In genomic region chr3:112687214-112687613, GRCh38 we compare ENCODE assay signal across 2 cellular contexts.
TF ChIP-seq lines count a peak whose summit lies in the region.

No MANE protein-coding gene starts in this region.

TF ChIP-seq in SK-N-SH, 30 proteins besides CTCF, POLR2A, EP300 and RAD21 (continued from another document):
- TF ChIP-seq REST (IDR thresholded peaks at IDR 0.05; ENCODE audit: low read depth, low read length) (no peak), MAX (IDR thresholded peaks at IDR 0.05; ENCODE audit: low read depth) (no peak), GATA2 (CRISPR knock-in tag; IDR thresholded peaks at IDR 0.05) (no peak), USF2 (IDR thresholded peaks at IDR 0.05; ENCODE audit: borderline replicate concordance, low read depth, low read length) (no peak), FOXM1 (IDR thresholded peaks at IDR 0.05; ENCODE audit: low read depth) (no peak), TEAD4 (IDR thresholded peaks at IDR 0.05; ENCODE audit: borderline replicate concordance, insufficient read depth) (no peak), ELF1 (IDR thresholded peaks at IDR 0.05) (no peak), JUND (IDR thresholded peaks at IDR 0.05) (no peak), TCF12 (IDR thresholded peaks at IDR 0.05) (no peak)

TF ChIP-seq in SK-N-SH treated with all-trans-retinoic acid at 6 μM for 48 hours, 23 proteins besides CTCF, POLR2A, EP300 and RAD21 (continued from another document):
- TF ChIP-seq PATZ1 (CRISPR knock-in tag; IDR thresholded peaks at IDR 0.05; ENCODE audit: borderline replicate concordance) (no peak), POU6F1 (CRISPR knock-in tag; IDR thresholded peaks at IDR 0.05; ENCODE audit: borderline replicate concordance, low read depth) (no peak), ZFP3 (CRISPR knock-in tag; IDR thresholded peaks at IDR 0.05) (no peak), PPARA (CRISPR knock-in tag; IDR thresholded peaks at IDR 0.05; ENCODE audit: borderline replicate concordance) (no peak), ESRRG (CRISPR knock-in tag; IDR thresholded peaks at IDR 0.05) (no peak), CREB5 (CRISPR knock-in tag; IDR thresholded peaks at IDR 0.05; ENCODE audit: low read depth) (no peak), ZNF70 (CRISPR knock-in tag; IDR thresholded peaks at IDR 0.05) (no peak)
